1 cellular context compared by ENCODE assay signal in the genomic region with DNA sequence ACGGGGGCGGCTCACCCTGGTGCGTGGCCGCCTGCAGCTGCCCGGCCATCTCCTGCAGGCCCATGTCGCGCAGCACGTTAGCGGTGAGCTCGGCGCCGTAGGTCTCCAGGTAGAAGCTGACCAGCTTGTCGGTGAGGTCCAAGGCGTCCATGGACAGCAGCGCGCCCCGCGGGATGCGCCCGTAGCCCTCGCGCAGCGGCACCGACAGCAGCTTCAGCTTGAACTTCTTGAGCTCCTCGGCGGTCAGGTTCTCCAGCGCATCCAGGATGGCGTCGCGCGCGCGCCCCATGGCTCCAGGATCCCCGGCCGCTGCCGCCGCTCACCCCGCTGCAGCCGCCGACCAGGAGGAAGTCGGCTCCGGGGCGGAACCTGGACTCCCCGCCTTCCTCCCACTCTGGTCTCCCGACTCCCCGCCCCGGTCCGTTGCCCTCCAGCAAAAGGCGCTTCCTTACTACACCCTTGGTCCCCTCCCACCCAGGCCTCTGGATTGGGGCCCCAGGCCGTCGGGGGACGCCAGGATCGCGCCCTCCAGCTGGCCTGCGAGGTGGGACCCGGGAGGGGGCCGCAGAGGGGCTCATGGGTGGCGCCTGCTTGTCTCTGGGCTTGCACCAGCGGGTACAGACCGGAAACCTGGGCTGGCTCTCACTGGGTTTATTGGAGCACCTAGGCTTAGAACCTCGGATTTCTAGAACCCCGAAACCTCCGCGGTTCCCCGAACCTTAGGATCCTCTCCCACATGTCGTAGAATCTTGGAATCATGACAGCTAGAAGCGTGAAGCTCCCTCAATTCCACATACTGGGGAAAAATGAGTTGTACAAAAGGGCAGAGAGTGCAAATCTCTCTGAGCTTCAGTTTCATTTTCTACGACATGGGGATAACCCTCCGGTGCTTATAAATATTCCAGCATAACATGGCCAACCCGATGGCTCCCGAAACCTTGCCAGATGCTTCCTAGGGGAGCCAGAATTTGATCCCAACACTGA.
TF ChIP-seq lines count a peak whose summit lies in the region.

A gene (minus strand): TSS at position 359 of the 984 bp plus-strand sequence. CDS start 70 bp downstream, at position 289.

TF ChIP-seq in IMR-90, 13 proteins besides CTCF, POLR2A, EP300 and RAD21:
- TF ChIP-seq FOS (IDR thresholded peaks at IDR 0.05; ENCODE audit: low read depth, low read length) (no peak), SMC3 (IDR thresholded peaks at IDR 0.05; ENCODE audit: low read depth, low read length) (no peak), CHD1 (IDR thresholded peaks at IDR 0.05; ENCODE audit: low read depth, low read length) (no peak), CEBPB (IDR thresholded peaks at IDR 0.05; ENCODE audit: low read depth, low read length) (no peak), MXI1 (IDR thresholded peaks at IDR 0.05; ENCODE audit: borderline replicate concordance, low read depth, low read length) (no peak), RCOR1 (IDR thresholded peaks at IDR 0.05; ENCODE audit: insufficient replicate concordance, low read length) (no peak), MAFK (IDR thresholded peaks at IDR 0.05; ENCODE audit: low read depth, low read length) (no peak), NFE2L2 (IDR thresholded peaks at IDR 0.05; ENCODE audit: low read depth, low read length) (no peak), RFX5 (IDR thresholded peaks at IDR 0.05; ENCODE audit: low read depth, low read length) (no peak), MAZ (IDR thresholded peaks at IDR 0.05; ENCODE audit: borderline replicate concordance, low read depth, low read length) (no peak), BHLHE40 (IDR thresholded peaks at IDR 0.05; ENCODE audit: low read depth, low read length) (no peak)
- TF ChIP-seq, protein P1, sequence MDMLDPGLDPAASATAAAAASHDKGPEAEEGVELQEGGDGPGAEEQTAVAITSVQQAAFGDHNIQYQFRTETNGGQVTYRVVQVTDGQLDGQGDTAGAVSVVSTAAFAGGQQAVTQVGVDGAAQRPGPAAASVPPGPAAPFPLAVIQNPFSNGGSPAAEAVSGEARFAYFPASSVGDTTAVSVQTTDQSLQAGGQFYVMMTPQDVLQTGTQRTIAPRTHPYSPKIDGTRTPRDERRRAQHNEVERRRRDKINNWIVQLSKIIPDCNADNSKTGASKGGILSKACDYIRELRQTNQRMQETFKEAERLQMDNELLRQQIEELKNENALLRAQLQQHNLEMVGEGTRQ (IDR thresholded peaks at IDR 0.05; ENCODE audit: low read depth, low read length): no peak
- TF ChIP-seq, protein P2, sequence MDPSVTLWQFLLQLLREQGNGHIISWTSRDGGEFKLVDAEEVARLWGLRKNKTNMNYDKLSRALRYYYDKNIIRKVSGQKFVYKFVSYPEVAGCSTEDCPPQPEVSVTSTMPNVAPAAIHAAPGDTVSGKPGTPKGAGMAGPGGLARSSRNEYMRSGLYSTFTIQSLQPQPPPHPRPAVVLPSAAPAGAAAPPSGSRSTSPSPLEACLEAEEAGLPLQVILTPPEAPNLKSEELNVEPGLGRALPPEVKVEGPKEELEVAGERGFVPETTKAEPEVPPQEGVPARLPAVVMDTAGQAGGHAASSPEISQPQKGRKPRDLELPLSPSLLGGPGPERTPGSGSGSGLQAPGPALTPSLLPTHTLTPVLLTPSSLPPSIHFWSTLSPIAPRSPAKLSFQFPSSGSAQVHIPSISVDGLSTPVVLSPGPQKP (IDR thresholded peaks at IDR 0.05; ENCODE audit: borderline replicate concordance, low read depth, low read length): no peak
